25 cellular contexts compared by ENCODE assay signal in genomic region chr5:68999181-68999580, GRCh38.
"Had no signal": no experiment of that assay in that cellular context is flagged by ENCODE, and none has a peak within 500 bp of the region (broad histone marks: within the 10 kb centered on the region; RNA-seq: fewer than 3 reads in every experiment).

No MANE protein-coding gene starts in this region.

- H3K9me3 ChIP-seq: ascending aorta, breast epithelium, colonic mucosa, gastroesophageal sphincter, heart right ventricle had no signal

- H3K36me3 ChIP-seq: ascending aorta, breast epithelium, cardiac muscle cell, colonic mucosa, gastroesophageal sphincter, heart right ventricle had no signal

- H3K27ac ChIP-seq: ascending aorta, breast epithelium, cardiac muscle cell, colonic mucosa, dorsolateral prefrontal cortex, gastroesophageal sphincter, heart right ventricle, VCaP had no signal

- H3K27me3 ChIP-seq: ascending aorta, breast epithelium, cardiac muscle cell, colonic mucosa, dorsolateral prefrontal cortex, gastroesophageal sphincter, heart right ventricle had no signal

- DNase-seq: activated CD4-positive, alpha-beta T cell treated with anti-CD3 and anti-CD28 coated beads for 1 hour; activated CD4-positive, alpha-beta T cell treated with anti-CD3 and anti-CD28 coated beads for 4 hours; activated CD4-positive, alpha-beta T cell treated with anti-CD3 and anti-CD28 coated beads, Interleukin-2, amount 10 ng/mL, durations not matched to agents 7 days and 5 days; activated CD4-positive, alpha-beta T cell treated with anti-CD3 and anti-CD28 coated beads, Interleukin-2, amount 50 U/mL, for 48 hours; activated CD8-positive, alpha-beta memory T cell treated with anti-CD3 and anti-CD28 coated beads for 24 hours; activated CD8-positive, alpha-beta T cell treated with anti-CD3 and anti-CD28 coated beads for 36 hours; activated effector memory CD4-positive, alpha-beta T cell treated with Interleukin-2 at 50 U/mL for 16 hours; activated gamma-delta T cell treated with Interleukin-2 at 50 U/mL for 16 hours; activated naive CD4-positive, alpha-beta T cell treated with anti-CD3 and anti-CD28 coated beads, Interleukin-2, amount 50 U/mL, for 16 hours; activated naive CD4-positive, alpha-beta T cell treated with Interleukin-2 at 50 U/mL for 16 hours; activated T-cell treated with anti-CD3 and anti-CD28 coated beads, Interleukin-2, amount 50 U/mL, for 4 hours; central memory CD4-positive, alpha-beta T cell; cerebellar nuclear complex; colonic mucosa; dorsolateral prefrontal cortex; effector memory CD4-positive, alpha-beta T cell; endodermal cell; foreskin melanocyte; heart right ventricle; T-helper 2 cell had no signal

- H3K4me3 ChIP-seq: ascending aorta, breast epithelium, cardiac muscle cell, colonic mucosa, dorsolateral prefrontal cortex, gastroesophageal sphincter, heart right ventricle had no signal

- H3K4me1 ChIP-seq: ascending aorta, breast epithelium, colonic mucosa, gastroesophageal sphincter, heart right ventricle had no signal
